Comparison of ENCODE assay signal across 1 cellular context in genomic region chr1:182616130-182617074, GRCh38.
TF ChIP-seq lines count a peak whose summit lies in the region.

No MANE protein-coding gene starts in this region.

TF ChIP-seq in K562, 482 proteins besides CTCF, POLR2A, EP300 and RAD21 (continued from another document and continues in another):
- no peak for TF ChIP-seq CUX1 (CRISPR knock-in tag; IDR thresholded peaks at IDR 0.05)
- peak; percentile 57 for TF ChIP-seq NFIC (IDR thresholded peaks at IDR 0.05)
- no peak for TF ChIP-seq ZNF395 (CRISPR knock-in tag; IDR thresholded peaks at IDR 0.05)
- TF ChIP-seq ZNF232 (CRISPR knock-in tag; IDR thresholded peaks at IDR 0.05): no peak
- TF ChIP-seq RBM25 (IDR thresholded peaks at IDR 0.05; ENCODE audit: low read depth, low read length, severe bottlenecking): no peak
- TF ChIP-seq MAFG (tag; conservative IDR thresholded peaks at IDR 0.05): no peak
- TF ChIP-seq TAF15 (IDR thresholded peaks at IDR 0.05; ENCODE audit: low read depth, low read length): no peak
- no peak for TF ChIP-seq E2F4 (CRISPR knock-in tag; IDR thresholded peaks at IDR 0.05; ENCODE audit: low read depth)
- TF ChIP-seq ZBED1 (IDR thresholded peaks at IDR 0.05): no peak
- TF ChIP-seq, protein P1, sequence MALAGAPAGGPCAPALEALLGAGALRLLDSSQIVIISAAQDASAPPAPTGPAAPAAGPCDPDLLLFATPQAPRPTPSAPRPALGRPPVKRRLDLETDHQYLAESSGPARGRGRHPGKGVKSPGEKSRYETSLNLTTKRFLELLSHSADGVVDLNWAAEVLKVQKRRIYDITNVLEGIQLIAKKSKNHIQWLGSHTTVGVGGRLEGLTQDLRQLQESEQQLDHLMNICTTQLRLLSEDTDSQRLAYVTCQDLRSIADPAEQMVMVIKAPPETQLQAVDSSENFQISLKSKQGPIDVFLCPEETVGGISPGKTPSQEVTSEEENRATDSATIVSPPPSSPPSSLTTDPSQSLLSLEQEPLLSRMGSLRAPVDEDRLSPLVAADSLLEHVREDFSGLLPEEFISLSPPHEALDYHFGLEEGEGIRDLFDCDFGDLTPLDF (CRISPR knock-in tag; IDR thresholded peaks at IDR 0.05): no peak
- TF ChIP-seq ZBTB40 (IDR thresholded peaks at IDR 0.05): no peak
- no peak for TF ChIP-seq ZBTB40 (CRISPR knock-in tag; IDR thresholded peaks at IDR 0.05)
- no peak for TF ChIP-seq HMGN3 (IDR thresholded peaks at IDR 0.05; ENCODE audit: borderline replicate concordance, extremely low read depth, insufficient read length, low read depth, low read length)
- no peak for TF ChIP-seq SPI1 (IDR thresholded peaks at IDR 0.05; ENCODE audit: borderline replicate concordance, low read depth, low read length)
- TF ChIP-seq SLC30A9 (CRISPR knock-in tag; IDR thresholded peaks at IDR 0.05): no peak
- TF ChIP-seq ILK (tag; IDR thresholded peaks at IDR 0.05; ENCODE audit: borderline replicate concordance, low read depth): no peak
- TF ChIP-seq, protein P2, sequence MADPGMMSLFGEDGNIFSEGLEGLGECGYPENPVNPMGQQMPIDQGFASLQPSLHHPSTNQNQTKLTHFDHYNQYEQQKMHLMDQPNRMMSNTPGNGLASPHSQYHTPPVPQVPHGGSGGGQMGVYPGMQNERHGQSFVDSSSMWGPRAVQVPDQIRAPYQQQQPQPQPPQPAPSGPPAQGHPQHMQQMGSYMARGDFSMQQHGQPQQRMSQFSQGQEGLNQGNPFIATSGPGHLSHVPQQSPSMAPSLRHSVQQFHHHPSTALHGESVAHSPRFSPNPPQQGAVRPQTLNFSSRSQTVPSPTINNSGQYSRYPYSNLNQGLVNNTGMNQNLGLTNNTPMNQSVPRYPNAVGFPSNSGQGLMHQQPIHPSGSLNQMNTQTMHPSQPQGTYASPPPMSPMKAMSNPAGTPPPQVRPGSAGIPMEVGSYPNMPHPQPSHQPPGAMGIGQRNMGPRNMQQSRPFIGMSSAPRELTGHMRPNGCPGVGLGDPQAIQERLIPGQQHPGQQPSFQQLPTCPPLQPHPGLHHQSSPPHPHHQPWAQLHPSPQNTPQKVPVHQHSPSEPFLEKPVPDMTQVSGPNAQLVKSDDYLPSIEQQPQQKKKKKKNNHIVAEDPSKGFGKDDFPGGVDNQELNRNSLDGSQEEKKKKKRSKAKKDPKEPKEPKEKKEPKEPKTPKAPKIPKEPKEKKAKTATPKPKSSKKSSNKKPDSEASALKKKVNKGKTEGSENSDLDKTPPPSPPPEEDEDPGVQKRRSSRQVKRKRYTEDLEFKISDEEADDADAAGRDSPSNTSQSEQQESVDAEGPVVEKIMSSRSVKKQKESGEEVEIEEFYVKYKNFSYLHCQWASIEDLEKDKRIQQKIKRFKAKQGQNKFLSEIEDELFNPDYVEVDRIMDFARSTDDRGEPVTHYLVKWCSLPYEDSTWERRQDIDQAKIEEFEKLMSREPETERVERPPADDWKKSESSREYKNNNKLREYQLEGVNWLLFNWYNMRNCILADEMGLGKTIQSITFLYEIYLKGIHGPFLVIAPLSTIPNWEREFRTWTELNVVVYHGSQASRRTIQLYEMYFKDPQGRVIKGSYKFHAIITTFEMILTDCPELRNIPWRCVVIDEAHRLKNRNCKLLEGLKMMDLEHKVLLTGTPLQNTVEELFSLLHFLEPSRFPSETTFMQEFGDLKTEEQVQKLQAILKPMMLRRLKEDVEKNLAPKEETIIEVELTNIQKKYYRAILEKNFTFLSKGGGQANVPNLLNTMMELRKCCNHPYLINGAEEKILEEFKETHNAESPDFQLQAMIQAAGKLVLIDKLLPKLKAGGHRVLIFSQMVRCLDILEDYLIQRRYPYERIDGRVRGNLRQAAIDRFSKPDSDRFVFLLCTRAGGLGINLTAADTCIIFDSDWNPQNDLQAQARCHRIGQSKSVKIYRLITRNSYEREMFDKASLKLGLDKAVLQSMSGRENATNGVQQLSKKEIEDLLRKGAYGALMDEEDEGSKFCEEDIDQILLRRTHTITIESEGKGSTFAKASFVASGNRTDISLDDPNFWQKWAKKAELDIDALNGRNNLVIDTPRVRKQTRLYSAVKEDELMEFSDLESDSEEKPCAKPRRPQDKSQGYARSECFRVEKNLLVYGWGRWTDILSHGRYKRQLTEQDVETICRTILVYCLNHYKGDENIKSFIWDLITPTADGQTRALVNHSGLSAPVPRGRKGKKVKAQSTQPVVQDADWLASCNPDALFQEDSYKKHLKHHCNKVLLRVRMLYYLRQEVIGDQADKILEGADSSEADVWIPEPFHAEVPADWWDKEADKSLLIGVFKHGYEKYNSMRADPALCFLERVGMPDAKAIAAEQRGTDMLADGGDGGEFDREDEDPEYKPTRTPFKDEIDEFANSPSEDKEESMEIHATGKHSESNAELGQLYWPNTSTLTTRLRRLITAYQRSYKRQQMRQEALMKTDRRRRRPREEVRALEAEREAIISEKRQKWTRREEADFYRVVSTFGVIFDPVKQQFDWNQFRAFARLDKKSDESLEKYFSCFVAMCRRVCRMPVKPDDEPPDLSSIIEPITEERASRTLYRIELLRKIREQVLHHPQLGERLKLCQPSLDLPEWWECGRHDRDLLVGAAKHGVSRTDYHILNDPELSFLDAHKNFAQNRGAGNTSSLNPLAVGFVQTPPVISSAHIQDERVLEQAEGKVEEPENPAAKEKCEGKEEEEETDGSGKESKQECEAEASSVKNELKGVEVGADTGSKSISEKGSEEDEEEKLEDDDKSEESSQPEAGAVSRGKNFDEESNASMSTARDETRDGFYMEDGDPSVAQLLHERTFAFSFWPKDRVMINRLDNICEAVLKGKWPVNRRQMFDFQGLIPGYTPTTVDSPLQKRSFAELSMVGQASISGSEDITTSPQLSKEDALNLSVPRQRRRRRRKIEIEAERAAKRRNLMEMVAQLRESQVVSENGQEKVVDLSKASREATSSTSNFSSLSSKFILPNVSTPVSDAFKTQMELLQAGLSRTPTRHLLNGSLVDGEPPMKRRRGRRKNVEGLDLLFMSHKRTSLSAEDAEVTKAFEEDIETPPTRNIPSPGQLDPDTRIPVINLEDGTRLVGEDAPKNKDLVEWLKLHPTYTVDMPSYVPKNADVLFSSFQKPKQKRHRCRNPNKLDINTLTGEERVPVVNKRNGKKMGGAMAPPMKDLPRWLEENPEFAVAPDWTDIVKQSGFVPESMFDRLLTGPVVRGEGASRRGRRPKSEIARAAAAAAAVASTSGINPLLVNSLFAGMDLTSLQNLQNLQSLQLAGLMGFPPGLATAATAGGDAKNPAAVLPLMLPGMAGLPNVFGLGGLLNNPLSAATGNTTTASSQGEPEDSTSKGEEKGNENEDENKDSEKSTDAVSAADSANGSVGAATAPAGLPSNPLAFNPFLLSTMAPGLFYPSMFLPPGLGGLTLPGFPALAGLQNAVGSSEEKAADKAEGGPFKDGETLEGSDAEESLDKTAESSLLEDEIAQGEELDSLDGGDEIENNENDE (IDR thresholded peaks at IDR 0.05; ENCODE audit: low read depth, low read length): no peak
- TF ChIP-seq THAP7 (CRISPR knock-in tag; IDR thresholded peaks at IDR 0.05): no peak
